Comparison of ENCODE assay signal across 10 cellular contexts in the genomic region with DNA sequence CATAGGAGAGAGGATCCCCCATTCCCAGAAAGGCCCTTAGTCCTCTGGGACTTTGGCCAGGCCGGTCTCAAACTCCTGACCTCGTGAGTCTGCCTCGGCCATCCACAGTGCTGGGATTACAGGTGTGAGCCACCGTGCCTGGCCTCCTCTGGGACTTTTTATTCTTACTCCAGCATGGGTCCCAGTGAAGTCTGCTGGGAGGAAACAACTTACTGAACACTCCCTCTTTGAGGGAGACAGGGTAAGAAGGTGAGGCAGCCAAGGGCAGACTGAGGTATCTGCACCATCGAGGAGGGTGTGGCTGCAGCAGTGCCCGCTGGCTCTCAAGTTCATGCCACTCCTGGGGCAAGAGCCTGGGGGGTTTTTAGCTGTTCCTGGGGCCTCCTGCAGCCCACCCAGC. TPM values are rescaled to one million over a fixed set of nuclear protein-coding genes. Genes with fewer than 3 reads are reported as not detected.
DNase-seq lines count a peak whose midpoint lies in the region; ATAC-seq and TF ChIP-seq lines count a peak whose summit lies in the region.
"Had no signal": no experiment of that assay in that cellular context is flagged by ENCODE, and none has a peak within 500 bp of the region (broad histone marks: within the 10 kb centered on the region; RNA-seq: fewer than 3 reads in every experiment).

No MANE protein-coding gene starts in this region.

- ATAC-seq in CD4-positive, CD25-positive, alpha-beta regulatory T cell (ENCODE audit: low read depth in 2 of 2), result no peak
- ATAC-seq in HG02588 (IDR thresholded peaks at IDR 0.05; ENCODE audit: unreplicated experiment) (no peak), left lobe of liver (no peak)

- peak overlapping the region; percentile 96 for H3K4me3 ChIP-seq in CD4-positive, CD25-positive, alpha-beta regulatory T cell (ENCODE audit: low read depth, low read length)
- H3K4me3 ChIP-seq in KMS-11 (IDR thresholded peaks at IDR 0.05; ENCODE audit: insufficient read depth, low read depth, low read length) (no peak overlapping the region), breast epithelium (peak overlapping the region in 1 of 3 donors; percentile 33), ascending aorta (no peak overlapping the region)
- H3K4me3 ChIP-seq: HAP-1 had no signal

- intact Hi-C loops in breast epithelium (cut with DNase I; ENCODE audit: low total_unique reads) (no loop called here), ascending aorta (cut with DNase I) (loop anchor here (10.0 kb wide), 1 partner anchor 163 kb away; the partner anchor contains the start of genes CUTA and PHF1)

- no peaks in the 10 kb centered on the region for H4K20me1 ChIP-seq in KMS-11 (ENCODE audit: insufficient read depth)

- peak overlapping the region; percentile 94 to 97 (median 95) for H3K4me3 Mint-ChIP-seq in CD4-positive, CD25-positive, alpha-beta regulatory T cell
- H3K4me3 Mint-ChIP-seq in nephron, result peak overlapping the region in 2 of 3 experiments; percentile 38 to 43

- H3K4me1 ChIP-seq in CD4-positive, CD25-positive, alpha-beta regulatory T cell (ENCODE audit: control insufficient read depth, insufficient read depth, low read length, poor library complexity, severe bottlenecking), result peaks cover 36% of the 10 kb centered on the region
- H3K4me1 ChIP-seq in KMS-11 (ENCODE audit: low read depth, poor library complexity, severe bottlenecking) (peaks cover 20% of the 10 kb centered on the region), breast epithelium (peaks cover 0 to 3% of the 10 kb centered on the region in 2 donors), ascending aorta (peaks cover 4 to 14% of the 10 kb centered on the region in 2 donors)

- no peak for TF ChIP-seq POLR2A in breast epithelium (IDR thresholded peaks at IDR 0.05)

- 0 out of 2 replicates have a peak overlapping the region, but pooled peaks have one; percentile 36 for H3K4me2 ChIP-seq in KMS-11

- no peak overlapping the region for H2AFZ ChIP-seq in KMS-11 (ENCODE audit: low read depth)

- no peaks in the 10 kb centered on the region for H3K9me3 Mint-ChIP-seq in CD4-positive, CD25-positive, alpha-beta regulatory T cell
- H3K9me3 Mint-ChIP-seq in nephron, result no peaks in the 10 kb centered on the region

- H3K27me3 ChIP-seq in CD4-positive, CD25-positive, alpha-beta regulatory T cell (ENCODE audit: control insufficient read depth, insufficient read depth, low read length), result no peaks in the 10 kb centered on the region
- H3K27me3 ChIP-seq in KMS-11 (ENCODE audit: insufficient read depth, low read depth) (no peaks in the 10 kb centered on the region), breast epithelium (no peaks in the 10 kb centered on the region), ascending aorta (no peaks in the 10 kb centered on the region)

- no peaks in the 10 kb centered on the region for H3K9me3 ChIP-seq in CD4-positive, CD25-positive, alpha-beta regulatory T cell (ENCODE audit: control insufficient read depth in 2 of 2, low read length in 2 of 2)
- H3K9me3 ChIP-seq in breast epithelium, result no peaks in the 10 kb centered on the region
- no peaks in the 10 kb centered on the region for H3K9me3 ChIP-seq in ascending aorta
- H3K9me3 ChIP-seq: HAP-1 had no signal

- H3K27ac Mint-ChIP-seq in CD4-positive, CD25-positive, alpha-beta regulatory T cell, result peak overlapping the region; percentile 99 to 100 (median 99)
- no peak overlapping the region for H3K27ac Mint-ChIP-seq in nephron

- H3K27ac ChIP-seq in CD4-positive, CD25-positive, alpha-beta regulatory T cell (ENCODE audit: insufficient read depth, low read length, poor library complexity, severe bottlenecking), result peak overlapping the region; percentile 88
- H3K27ac ChIP-seq in KMS-11 (peak overlapping the region; percentile 44; the same call in 1 of the 2 replicates), breast epithelium (peak overlapping the region; percentile 88 to 91), ascending aorta (peak overlapping the region in 1 of 2 donors; percentile 40)
- H3K27ac ChIP-seq: WERI-Rb-1 had no signal

- peaks cover 25% of the 10 kb centered on the region for H3K79me2 ChIP-seq in KMS-11 (ENCODE audit: insufficient read depth, low read depth)

- H3K36me3 ChIP-seq in CD4-positive, CD25-positive, alpha-beta regulatory T cell (ENCODE audit: control insufficient read depth, insufficient read depth, low read length), result peaks cover 34% of the 10 kb centered on the region
- no peaks in the 10 kb centered on the region; the same call in 1 of the 2 replicates for H3K36me3 ChIP-seq in KMS-11 (ENCODE audit: insufficient read depth)
- no peaks in the 10 kb centered on the region for H3K36me3 ChIP-seq in breast epithelium
- H3K36me3 ChIP-seq in ascending aorta, result peaks cover 30 to 41% of the 10 kb centered on the region in 2 donors

- no peaks in the 10 kb centered on the region for H3K27me3 Mint-ChIP-seq in CD4-positive, CD25-positive, alpha-beta regulatory T cell
- no peaks in the 10 kb centered on the region for H3K27me3 Mint-ChIP-seq in nephron (ENCODE audit: low read depth)

- TF ChIP-seq CTCF in KMS-11 (conservative IDR thresholded peaks at IDR 0.05; ENCODE audit: low read depth, low read length), result no peak
- TF ChIP-seq CTCF in breast epithelium (IDR thresholded peaks at IDR 0.05), result no peak
- no peak for TF ChIP-seq CTCF in nephron (IDR thresholded peaks at IDR 0.05; ENCODE audit: unreplicated experiment in 3 of 3)
- TF ChIP-seq CTCF in ascending aorta (IDR thresholded peaks at IDR 0.05), result no peak

- no peak overlapping the region for H3K9ac ChIP-seq in KMS-11

- H3K36me3 Mint-ChIP-seq in CD4-positive, CD25-positive, alpha-beta regulatory T cell, result peaks cover 22% of the 10 kb centered on the region
- H3K36me3 Mint-ChIP-seq in nephron (ENCODE audit: low read depth), result peaks cover 23% of the 10 kb centered on the region

- H3K4me1 Mint-ChIP-seq in CD4-positive, CD25-positive, alpha-beta regulatory T cell, result peaks cover 0 to 43% (median 22%) of the 10 kb centered on the region in 4 donors
- H3K4me1 Mint-ChIP-seq in nephron, result peaks cover 15% of the 10 kb centered on the region

- no peak for DNase-seq in CD4-positive, CD25-positive, alpha-beta regulatory T cell
- DNase-seq in breast epithelium (ENCODE audit: low spot score in 2 of 2) (no peak), ascending aorta (ENCODE audit: low spot score in 2 of 2) (no peak), HT-29 (ENCODE audit: low spot score) (no peak), left lobe of liver (ENCODE audit: low spot score) (no peak)
- DNase-seq: WERI-Rb-1 had no signal

RNA-seq across cellular contexts. Expression of gene BAK1, which starts 2.4 kb away (rescaled TPM):
- 41.7 TPM for total RNA-seq in CD4-positive, CD25-positive, alpha-beta regulatory T cell
- polyA plus RNA-seq in CD4-positive, CD25-positive, alpha-beta regulatory T cell, result 10 to 100 TPM; 38.1 to 66.3 (median 54.4) TPM
- total RNA-seq in breast epithelium (10 to 100 TPM in 1 of 3 donors, 1 to 10 TPM in 2; 6.7 to 11.1 (median 7.0) TPM), ascending aorta (8.7 TPM), left lobe of liver (4.8 TPM)
- 19.7 and 27.8 TPM in 2 replicates for total RNA-seq in HT-29 (2014; rRNA removed; shearing (Covaris generic))

RNA-seq across cellular contexts. Expression of gene ITPR3, which starts 43.4 kb away (rescaled TPM):
- total RNA-seq in CD4-positive, CD25-positive, alpha-beta regulatory T cell, result 54.5 TPM
- polyA plus RNA-seq in CD4-positive, CD25-positive, alpha-beta regulatory T cell, result 1 to 10 TPM; 1.3 to 2.2 (median 1.9) TPM
- total RNA-seq in breast epithelium (10 to 100 TPM; 18.4 to 40.0 (median 27.7) TPM), ascending aorta (43.0 TPM), left lobe of liver (1.3 TPM)
- 92.2 and 110 TPM in 2 replicates for total RNA-seq in HT-29 (2014; rRNA removed; shearing (Covaris generic))

Comparison
In these comparisons a context has a peak if more than half of its experiments do, and no peak if none do; other contexts are left out.
1. H3K27ac Mint-ChIP-seq: peak in CD4-positive, CD25-positive, alpha-beta regulatory T cell (3 of 3); none in nephron (0 of 3).